Comparison of ENCODE assay signal across 14 cellular contexts in the genomic region with DNA sequence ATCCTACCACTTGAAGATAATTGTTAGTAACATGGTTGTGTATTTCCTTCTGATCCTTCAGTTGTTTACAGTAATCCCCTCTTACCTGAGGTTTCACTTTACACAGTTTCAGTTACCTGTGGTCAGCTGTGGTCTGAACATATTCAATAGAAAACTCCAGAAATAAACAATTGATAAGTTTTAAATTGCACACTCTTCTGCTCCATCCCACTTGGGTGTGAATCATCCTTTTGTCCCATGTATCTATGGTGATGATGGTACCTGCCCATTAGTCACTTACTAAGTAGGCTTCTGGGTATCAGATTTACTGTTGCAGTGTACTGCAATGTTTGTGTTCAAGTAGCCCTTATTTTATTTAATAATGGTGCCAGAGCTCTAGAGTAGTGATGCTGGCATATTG.
DNase-seq lines count a peak whose midpoint lies in the region; ATAC-seq and TF ChIP-seq lines count a peak whose summit lies in the region.
"Had no signal": no experiment of that assay in that cellular context is flagged by ENCODE, and none has a peak within 500 bp of the region (broad histone marks: within the 10 kb centered on the region; RNA-seq: fewer than 3 reads in every experiment).

No MANE protein-coding gene starts in this region.

- no peak for TF ChIP-seq CTCF in right atrium auricular region (IDR thresholded peaks at IDR 0.05)
- no peak for TF ChIP-seq CTCF in heart left ventricle (IDR thresholded peaks at IDR 0.05)
- no peak for TF ChIP-seq CTCF in H9 (conservative IDR thresholded peaks at IDR 0.05)
- TF ChIP-seq CTCF in chondrocyte (IDR thresholded peaks at IDR 0.05): no peak

- no peak overlapping the region for H3K9ac ChIP-seq in H9 (ENCODE audit: extremely low read depth, insufficient read length, low read length)
- H3K9ac ChIP-seq: BLaER1 had no signal

- no peak overlapping the region for H3K56ac ChIP-seq in H9 (ENCODE audit: insufficient read length, low read depth, low read length)

- no peaks in the 10 kb centered on the region for H3K9me3 Mint-ChIP-seq in activated T-helper 17 cell treated with anti-CD3 and anti-CD28 coated beads, Interleukin-2, amount 50 U/mL, for 72 hours
- H3K9me3 Mint-ChIP-seq in H9 (no peaks in the 10 kb centered on the region), chondrocyte (ENCODE audit: low read depth) (no peaks in the 10 kb centered on the region)
- H3K9me3 Mint-ChIP-seq: activated naive CD4-positive, alpha-beta T cell treated with anti-CD3 and anti-CD28 coated beads, Interleukin-2, amount 10 ng/mL, durations not matched to agents 7 days and 5 days; dendritic cell treated with granulocyte-macrophage colony-stimulating factor and Interleukin-4, amounts not matched to agents 40 ng/mL and 50 ng/mL, for 4 days had no signal

- no peak for TF ChIP-seq POLR2A in heart left ventricle (IDR thresholded peaks at IDR 0.05)

- H3K23ac ChIP-seq in H9 (ENCODE audit: insufficient read length, low read depth, low read length): no peak overlapping the region

- no peak overlapping the region for H3K4me3 Mint-ChIP-seq in activated T-helper 17 cell treated with anti-CD3 and anti-CD28 coated beads, Interleukin-2, amount 50 U/mL, for 72 hours
- no peak overlapping the region for H3K4me3 Mint-ChIP-seq in H9
- no peak overlapping the region for H3K4me3 Mint-ChIP-seq in chondrocyte (ENCODE audit: unreplicated experiment)
- H3K4me3 Mint-ChIP-seq: activated naive CD4-positive, alpha-beta T cell treated with anti-CD3 and anti-CD28 coated beads, Interleukin-2, amount 10 ng/mL, durations not matched to agents 7 days and 5 days; dendritic cell treated with granulocyte-macrophage colony-stimulating factor and Interleukin-4, amounts not matched to agents 40 ng/mL and 50 ng/mL, for 4 days had no signal

- H4K8ac ChIP-seq in H9 (replicated peaks; ENCODE audit: insufficient read length, low read depth, low read length): no peak overlapping the region

- H3K4me3 ChIP-seq in right atrium auricular region: no peak overlapping the region
- H3K4me3 ChIP-seq in heart left ventricle: no peak overlapping the region
- H3K4me3 ChIP-seq: BLaER1, lung had no signal

- no peak overlapping the region for H3K4me2 ChIP-seq in H9 (ENCODE audit: insufficient read depth, insufficient read length, low read length)
- H3K4me2 ChIP-seq: BLaER1 had no signal

- no peak for DNase-seq in right atrium auricular region (ENCODE audit: low spot score)
- no peak for DNase-seq in heart left ventricle
- DNase-seq in HEK293T (ENCODE audit: extremely low spot score): no peak
- no peak for DNase-seq in caudate nucleus (lab: John Stamatoyannopoulos, UW)
- no peak for DNase-seq in H9
- DNase-seq in chondrocyte (ENCODE audit: low spot score): no peak
- DNase-seq: activated naive CD4-positive, alpha-beta T cell treated with anti-CD3 and anti-CD28 coated beads, Interleukin-2, amount 10 ng/mL, durations not matched to agents 7 days and 5 days; H7; stimulated activated CD8-positive, alpha-beta memory T cell treated with anti-CD3 and anti-CD28 coated beads, Interleukin-4, amount 100 ng/mL, for 48 hours had no signal

- no peak overlapping the region for H2AFZ ChIP-seq in H9 (ENCODE audit: low read length)

- no peak overlapping the region for H2AK5ac ChIP-seq in H9 (ENCODE audit: insufficient read length, low read length)

- H3K27ac Mint-ChIP-seq in activated T-helper 17 cell treated with anti-CD3 and anti-CD28 coated beads, Interleukin-2, amount 50 U/mL, for 72 hours: peak overlapping the region; percentile 74
- no peak overlapping the region for H3K27ac Mint-ChIP-seq in H9
- H3K27ac Mint-ChIP-seq in chondrocyte (ENCODE audit: unreplicated experiment): no peak overlapping the region
- H3K27ac Mint-ChIP-seq: activated naive CD4-positive, alpha-beta T cell treated with anti-CD3 and anti-CD28 coated beads, Interleukin-2, amount 10 ng/mL, durations not matched to agents 7 days and 5 days; dendritic cell treated with granulocyte-macrophage colony-stimulating factor and Interleukin-4, amounts not matched to agents 40 ng/mL and 50 ng/mL, for 4 days had no signal

- H3K27me3 Mint-ChIP-seq in activated T-helper 17 cell treated with anti-CD3 and anti-CD28 coated beads, Interleukin-2, amount 50 U/mL, for 72 hours: no peaks in the 10 kb centered on the region
- no peaks in the 10 kb centered on the region for H3K27me3 Mint-ChIP-seq in H9 (ENCODE audit: low read depth)
- no peaks in the 10 kb centered on the region for H3K27me3 Mint-ChIP-seq in chondrocyte (ENCODE audit: low read depth)
- H3K27me3 Mint-ChIP-seq: activated naive CD4-positive, alpha-beta T cell treated with anti-CD3 and anti-CD28 coated beads, Interleukin-2, amount 10 ng/mL, durations not matched to agents 7 days and 5 days; dendritic cell treated with granulocyte-macrophage colony-stimulating factor and Interleukin-4, amounts not matched to agents 40 ng/mL and 50 ng/mL, for 4 days had no signal

- H4K20me1 ChIP-seq in H9 (ENCODE audit: control insufficient read depth, insufficient read depth, insufficient read length): no peaks in the 10 kb centered on the region
- H4K20me1 ChIP-seq: BLaER1 had no signal

- CTCF ChIA-PET in HEK293T (lab: Yijun Ruan, JAX): no interaction called here

- no peaks in the 10 kb centered on the region for H3K79me2 ChIP-seq in H9 (ENCODE audit: insufficient read depth, low read length)

- ATAC-seq in heart left ventricle (no peak), HG03196 (IDR thresholded peaks at IDR 0.05; ENCODE audit: unreplicated experiment) (peak; percentile 50)
- ATAC-seq in activated T-helper 17 cell treated with anti-CD3 and anti-CD28 coated beads, Interleukin-2, amount 50 U/mL, for 72 hours (replicated peaks): peak; percentile 100

- H2BK12ac ChIP-seq in H9 (ENCODE audit: insufficient read length, low read depth, low read length): no peak overlapping the region

- no peaks in the 10 kb centered on the region for H3K23me2 ChIP-seq in H9 (ENCODE audit: insufficient read length, low read depth, low read length, poor library complexity, severe bottlenecking)

- H3K4ac ChIP-seq in H9 (ENCODE audit: low read depth, low read length): no peak overlapping the region

- H3K18ac ChIP-seq in H9 (ENCODE audit: insufficient read length, low read depth, low read length): no peak overlapping the region

- H2BK5ac ChIP-seq in H9 (ENCODE audit: insufficient read length, low read length): no peak overlapping the region

- H3K27me3 ChIP-seq in right atrium auricular region (no peaks in the 10 kb centered on the region), heart left ventricle (no peaks in the 10 kb centered on the region), H9 (ENCODE audit: insufficient read depth, low read length) (no peaks in the 10 kb centered on the region)
- H3K27me3 ChIP-seq: BLaER1 had no signal

- H3K4me1 ChIP-seq in right atrium auricular region (peaks cover 0 to 3% of the 10 kb centered on the region in 2 donors), heart left ventricle (peaks cover 0 to 13% (median 2%) of the 10 kb centered on the region in 12 donors), H9 (ENCODE audit: insufficient read depth, low read length) (no peaks in the 10 kb centered on the region)
- H3K4me1 ChIP-seq: BLaER1 had no signal

- peak overlapping the region; percentile 51 to 57 for H3K27ac ChIP-seq in right atrium auricular region
- H3K27ac ChIP-seq in heart left ventricle: peak overlapping the region in 1 of 12 donors; percentile 23
- no peak overlapping the region for H3K27ac ChIP-seq in caudate nucleus (ENCODE audit: low read depth, low read length)
- H3K27ac ChIP-seq in H9 (ENCODE audit: insufficient read length, low read depth, low read length): no peak overlapping the region
- H3K27ac ChIP-seq: BLaER1 had no signal

- no peaks in the 10 kb centered on the region for H3K36me3 Mint-ChIP-seq in activated T-helper 17 cell treated with anti-CD3 and anti-CD28 coated beads, Interleukin-2, amount 50 U/mL, for 72 hours (ENCODE audit: low read depth)
- no peaks in the 10 kb centered on the region for H3K36me3 Mint-ChIP-seq in H9 (ENCODE audit: insufficient read depth in 1 of 3, low read depth in 3 of 3)
- no peaks in the 10 kb centered on the region for H3K36me3 Mint-ChIP-seq in chondrocyte (ENCODE audit: low read depth)
- H3K36me3 Mint-ChIP-seq: activated naive CD4-positive, alpha-beta T cell treated with anti-CD3 and anti-CD28 coated beads, Interleukin-2, amount 10 ng/mL, durations not matched to agents 7 days and 5 days had no signal

- no peak overlapping the region for H3K14ac ChIP-seq in H9 (ENCODE audit: insufficient read depth, low read length)

- H4K91ac ChIP-seq in H9 (ENCODE audit: insufficient read length, low read depth, low read length): no peak overlapping the region

- no peaks in the 10 kb centered on the region for H3K36me3 ChIP-seq in right atrium auricular region
- no peaks in the 10 kb centered on the region for H3K36me3 ChIP-seq in heart left ventricle

- no peaks in the 10 kb centered on the region for H3K9me3 ChIP-seq in right atrium auricular region
- no peaks in the 10 kb centered on the region for H3K9me3 ChIP-seq in heart left ventricle
- H3K9me3 ChIP-seq in H9 (ENCODE audit: control insufficient read depth, low read depth, low read length): no peaks in the 10 kb centered on the region
- H3K9me3 ChIP-seq: BLaER1 had no signal

- intact Hi-C loops in heart left ventricle (cut with DNase I): no loop called here

- no peak overlapping the region for H2BK120ac ChIP-seq in H9 (ENCODE audit: low read depth, low read length, poor library complexity, severe bottlenecking)

- POLR2A ChIA-PET in HEK293T (lab: Yijun Ruan, JAX): no interaction called here

- H4K5ac ChIP-seq in H9 (ENCODE audit: insufficient read length, low read depth, low read length): no peak overlapping the region

- H3T11ph ChIP-seq in H9 (ENCODE audit: low read length): no peak overlapping the region

- H2BK20ac ChIP-seq in H9 (ENCODE audit: low read depth, low read length, poor library complexity, severe bottlenecking): no peak overlapping the region

- no peaks in the 10 kb centered on the region for H3K79me1 ChIP-seq in H9 (ENCODE audit: insufficient read depth, low read depth, low read length, poor library complexity, severe bottlenecking)

- H2BK15ac ChIP-seq in H9 (ENCODE audit: low read depth, low read length): no peak overlapping the region

- H3K4me1 Mint-ChIP-seq in activated T-helper 17 cell treated with anti-CD3 and anti-CD28 coated beads, Interleukin-2, amount 50 U/mL, for 72 hours: peaks cover 5% of the 10 kb centered on the region
- H3K4me1 Mint-ChIP-seq in H9: no peaks in the 10 kb centered on the region
- peaks cover 15% of the 10 kb centered on the region for H3K4me1 Mint-ChIP-seq in chondrocyte (ENCODE audit: low read depth)

TF ChIP-seq in HEK293T, 16 proteins besides CTCF, POLR2A, EP300 and RAD21 (continues in another document):
- TF ChIP-seq SUZ12 (IDR thresholded peaks at IDR 0.05) (no peak), ARNT (IDR thresholded peaks at IDR 0.05) (no peak)

Comparison
In these comparisons a context has a peak if more than half of its experiments do, and no peak if none do; other contexts are left out.
1. H3K27ac ChIP-seq: peak in right atrium auricular region (2 of 2); none in caudate nucleus (single experiment) and H9 (single experiment).
2. ATAC-seq: peak in HG03196 (single experiment) and activated T-helper 17 cell treated with anti-CD3 and anti-CD28 coated beads, Interleukin-2, amount 50 U/mL, for 72 hours (single experiment); none in heart left ventricle (0 of 4).